In genomic region chr4:104829761-104830160, GRCh38 we compare ENCODE assay signal across 29 cellular contexts.
"Had no signal": no experiment of that assay in that cellular context is flagged by ENCODE, and none has a peak within 500 bp of the region (broad histone marks: within the 10 kb centered on the region; RNA-seq: fewer than 3 reads in every experiment).

No MANE protein-coding gene starts in this region.

- H3K36me3 ChIP-seq: adrenal gland, brain microvascular endothelial cell, breast epithelium had no signal

- ATAC-seq: activated CD8-positive, alpha-beta T cell treated with anti-CD3 and anti-CD28 coated beads for 36 hours; activated T-cell treated with anti-CD3 and anti-CD28 coated beads, Interleukin-2, amount 50 U/mL, for 4 hours; body of pancreas; T-helper 17 cell had no signal

- H3K9me3 ChIP-seq: adrenal gland, body of pancreas, breast epithelium had no signal

- DNase-seq: activated B cell treated with CpG ODN at 0.5 μM for 24 hours; activated CD4-positive, alpha-beta memory T cell treated with anti-CD3 and anti-CD28 coated beads for 36 hours; activated CD4-positive, alpha-beta T cell treated with anti-CD3 and anti-CD28 coated beads for 4 hours; activated CD4-positive, alpha-beta T cell treated with anti-CD3 and anti-CD28 coated beads, Interleukin-2, amount 10 ng/mL, durations not matched to agents 24 days and 14 days; activated CD4-positive, alpha-beta T cell treated with anti-CD3 and anti-CD28 coated beads, Interleukin-2, amount 50 U/mL, for 1 hour; activated CD4-positive, alpha-beta T cell treated with anti-CD3 and anti-CD28 coated beads, Interleukin-2, amount 50 U/mL, for 4 hours; activated CD4-positive, CD25-positive, alpha-beta regulatory T cell treated with anti-CD3 and anti-CD28 coated beads, Interleukin-2, amount 50 U/mL, for 72 hours; activated CD8-positive, alpha-beta memory T cell treated with anti-CD3 and anti-CD28 coated beads, Interleukin-2, amount 50 U/mL, for 4 hours; activated CD8-positive, alpha-beta T cell treated with anti-CD3 and anti-CD28 coated beads for 36 hours; activated effector memory CD4-positive, alpha-beta T cell treated with anti-CD3 and anti-CD28 coated beads, Interleukin-2, amount 50 U/mL, for 16 hours; activated gamma-delta T cell treated with Interleukin-2 at 50 U/mL for 16 hours; activated naive CD4-positive, alpha-beta T cell; activated naive CD4-positive, alpha-beta T cell treated with anti-CD3 and anti-CD28 coated beads for 36 hours; activated naive CD4-positive, alpha-beta T cell treated with anti-CD3 and anti-CD28 coated beads, Interleukin-2, amount 50 U/mL, for 16 hours; activated naive CD8-positive, alpha-beta T cell treated with anti-CD3 and anti-CD28 coated beads for 36 hours; activated T-cell treated with anti-CD3 and anti-CD28 coated beads for 4 hours; activated T-cell treated with anti-CD3 and anti-CD28 coated beads, Interleukin-2, amount 50 U/mL, for 1 hour; activated T-cell treated with anti-CD3 and anti-CD28 coated beads, Interleukin-2, amount 50 U/mL, for 4 hours; activated T-cell treated with anti-CD3 and anti-CD28 coated beads, Interleukin-2, amount 50 U/mL, for 72 hours; adrenal gland; amniotic stem cell; aorta; body of pancreas; brain microvascular endothelial cell; central memory CD4-positive, alpha-beta T cell; T-helper 17 cell; T1000 had no signal

- H3K27me3 ChIP-seq: adrenal gland, body of pancreas, brain microvascular endothelial cell, breast epithelium had no signal

- H3K27ac ChIP-seq: adrenal gland, body of pancreas, brain microvascular endothelial cell, breast epithelium, VCaP had no signal

- H3K4me1 ChIP-seq: adrenal gland, body of pancreas, breast epithelium had no signal

- H3K4me3 ChIP-seq: adrenal gland, body of pancreas, breast epithelium had no signal
